In genomic region chr11:63813035-63813562, GRCh38 we compare ENCODE assay signal across 8 cellular contexts. TPM values are rescaled to one million over a fixed set of nuclear protein-coding genes. Genes with fewer than 3 reads are reported as not detected.
DNase-seq lines count a peak whose midpoint lies in the region; ATAC-seq, FAIRE-seq and TF ChIP-seq lines count a peak whose summit lies in the region.

A gene with protein sequence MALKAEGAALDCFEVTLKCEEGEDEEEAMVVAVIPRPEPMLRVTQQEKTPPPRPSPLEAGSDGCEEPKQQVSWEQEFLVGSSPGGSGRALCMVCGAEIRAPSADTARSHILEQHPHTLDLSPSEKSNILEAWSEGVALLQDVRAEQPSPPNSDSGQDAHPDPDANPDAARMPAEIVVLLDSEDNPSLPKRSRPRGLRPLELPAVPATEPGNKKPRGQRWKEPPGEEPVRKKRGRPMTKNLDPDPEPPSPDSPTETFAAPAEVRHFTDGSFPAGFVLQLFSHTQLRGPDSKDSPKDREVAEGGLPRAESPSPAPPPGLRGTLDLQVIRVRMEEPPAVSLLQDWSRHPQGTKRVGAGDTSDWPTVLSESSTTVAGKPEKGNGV (plus strand): TSS chr11:63813456. CDS start chr11:63813687, 231 bp downstream.

- H3K9me3 ChIP-seq in kidney (ENCODE audit: control insufficient read depth in 1 of 2, low read length in 2 of 2) = no peaks in the 10 kb centered on the region

- FAIRE-seq in kidney (lab: Jason Lieb, UNC) = no peak

- H3K4me3 ChIP-seq in kidney (ENCODE audit: low read length in 2 of 2) = peak within 1 kb of the TSS; percentile 80 to 84

- intact Hi-C loops in kidney (cut with DNase I) = no loop called here

- H3K9ac ChIP-seq in kidney (ENCODE audit: low read length in 2 of 2) = peak within 1 kb of the TSS; percentile 56 to 89

- in situ Hi-C loops in ACHN (cut with HindIII; ENCODE audit: low pct_ligation_motif_present, low pct_unique_long_range_greater_than_20kb, low sequenced_read_pairs) = no loop called here

- TF ChIP-seq CTCF in kidney (IDR thresholded peaks at IDR 0.05; ENCODE audit: borderline replicate concordance, extremely low read depth, insufficient read depth) = no peak

- ATAC-seq in GM18867 (IDR thresholded peaks at IDR 0.05; ENCODE audit: unreplicated experiment) (peak; percentile 83), HG03097 (IDR thresholded peaks at IDR 0.05; ENCODE audit: low FRiP score, unreplicated experiment) (peak; percentile 85)

- peaks cover 0 to 4% of the 10 kb centered on the region in 2 donors for H3K36me3 ChIP-seq in kidney (ENCODE audit: control insufficient read depth in 1 of 2, insufficient read depth in 2 of 2, low read length in 2 of 2)

- peaks cover 0 to 16% of the 10 kb centered on the region in 2 donors for H3K4me1 ChIP-seq in kidney (ENCODE audit: control insufficient read depth in 1 of 2, insufficient read depth in 1 of 2, low read depth in 1 of 2, low read length in 2 of 2)

- H3K27ac ChIP-seq in kidney (ENCODE audit: low read depth in 2 of 2, low read length in 2 of 2) = peak within 1 kb of the TSS; percentile 67 to 79

- DNase-seq in ACHN = peak; percentile 75
- DNase-seq in NCI-H2196 treated with DMSO at 0.1 percent for 48 hours (lab: John Stamatoyannopoulos, UW; ENCODE audit: unreplicated experiment) = peak; percentile 48
- peak; percentile 80 for DNase-seq in activated CD4-positive, CD25-positive, alpha-beta regulatory T cell treated with anti-CD3 and anti-CD28 coated beads, Interleukin-2, amount 50 U/mL, for 72 hours
- DNase-seq in cerebellum (ENCODE audit: low spot score) = peak; percentile 97
- peak; percentile 91 for DNase-seq in kidney
- DNase-seq in stimulated activated CD4-positive, alpha-beta T cell treated with anti-CD3 and anti-CD28 coated beads, Interleukin-12 subunit alpha, Interleukin-12 subunit beta, amount 100 ng/mL, for 48 hours (ENCODE audit: low read depth in 2 of 3, low spot score in 1 of 3) = peak; percentile 28 to 71 (median 54)

RNA-seq across cellular contexts. Expression of the gene that starts here (rescaled TPM):
- total RNA-seq in cerebellum (12.2 TPM), kidney (10.9 TPM)
- 14.2 TPM for polyA plus RNA-seq in kidney (ENCODE audit: insufficient read depth, low read depth, low replicate concordance)

Comparison
In these comparisons a context has a peak if more than half of its experiments do, and no peak if none do; other contexts are left out.
1. Peak in every context shown above with its lines: DNase-seq, ATAC-seq, H3K4me3 ChIP-seq and H3K27ac ChIP-seq.